Comparison of ENCODE assay signal across 8 cellular contexts in the genomic region with DNA sequence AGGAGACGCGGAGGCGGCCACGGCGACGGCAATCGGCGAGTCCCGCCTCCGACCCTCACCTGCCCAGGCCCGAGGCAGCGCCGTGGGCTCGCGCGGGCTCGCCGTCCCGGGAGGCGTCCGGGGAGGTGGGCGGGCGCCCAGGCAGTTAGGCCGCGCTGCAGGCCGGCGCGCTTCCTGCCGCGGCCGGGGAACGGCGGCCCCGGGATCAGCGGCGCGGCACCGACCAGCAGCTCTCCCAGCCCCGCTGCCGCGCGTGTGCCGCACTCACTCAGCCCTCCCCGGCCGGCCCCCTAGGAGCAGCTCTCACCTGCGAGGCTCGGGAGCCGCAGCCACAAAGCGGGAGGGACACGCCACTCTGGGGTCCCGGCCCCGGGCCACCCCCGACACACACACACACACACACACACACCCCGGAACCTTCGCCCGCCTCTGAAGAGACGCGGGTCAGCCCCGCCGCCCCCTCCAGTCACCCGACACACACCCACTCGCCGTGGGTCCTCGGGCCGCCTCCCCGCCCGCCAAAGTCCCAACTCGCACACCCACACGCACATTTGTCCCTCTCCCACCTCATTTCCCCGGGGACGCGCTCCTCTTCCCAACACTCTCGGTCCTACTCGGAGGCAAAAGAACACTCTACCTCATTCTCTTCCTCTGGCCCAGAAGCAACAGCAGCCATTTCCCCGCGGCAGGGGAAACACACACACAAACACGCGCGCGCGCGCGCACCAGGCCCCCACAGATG. TPM values are rescaled to one million over a fixed set of nuclear protein-coding genes. Genes with fewer than 3 reads are reported as not detected.
DNase-seq lines count a peak whose midpoint lies in the region; ATAC-seq and TF ChIP-seq lines count a peak whose summit lies in the region.

CNOT6L (minus strand) TSS at position 702 of the 742 bp plus-strand sequence; CDS start at position 642, 60 bp downstream.

- peak within 1 kb of the TSS; percentile 88 for H3K4me3 ChIP-seq in AG09309 (ENCODE audit: control insufficient read depth, low read depth, low read length)
- peak within 1 kb of the TSS; percentile 85 for H3K4me3 ChIP-seq in fibroblast of villous mesenchyme (ENCODE audit: low read depth, low read length)

- no peaks in the 10 kb centered on the region for H3K36me3 Mint-ChIP-seq in nephron progenitor cell (ENCODE audit: low read depth)

- peak within 1 kb of the TSS; percentile 95 for H3K27ac ChIP-seq in RWPE1

- TF ChIP-seq CTCF in AG09309 (IDR thresholded peaks at IDR 0.05; ENCODE audit: control insufficient read depth, insufficient read depth, low read depth, low read length, missing control alignments), result no peak
- no peak for TF ChIP-seq CTCF in RWPE1 (conservative IDR thresholded peaks at IDR 0.05; ENCODE audit: low read depth)
- TF ChIP-seq CTCF in fibroblast of villous mesenchyme (IDR thresholded peaks at IDR 0.05; ENCODE audit: insufficient read depth, low read depth, low read length), result no peak
- TF ChIP-seq CTCF in nephron progenitor cell (IDR thresholded peaks at IDR 0.05), result no peak

- DNase-seq in AG09309 (ENCODE audit: low read depth) (peak; percentile 28), RWPE1 (ENCODE audit: low spot score) (peak; percentile 73), activated gamma-delta T cell treated with Interleukin-2 at 50 U/mL for 16 hours (peak; percentile 86), fibroblast of villous mesenchyme (ENCODE audit: low read depth) (peak; percentile 85), nephron progenitor cell (peak; percentile 75), stromal cell of bone marrow (ENCODE audit: low read depth) (peak; percentile 44)

- ATAC-seq in GM19023 (IDR thresholded peaks at IDR 0.05; ENCODE audit: unreplicated experiment), result peak; percentile 14
- peak; percentile 28 for ATAC-seq in HG03520 (IDR thresholded peaks at IDR 0.05; ENCODE audit: unreplicated experiment)

- H3K27me3 Mint-ChIP-seq in nephron progenitor cell (ENCODE audit: low read depth, poor library complexity), result peaks cover 19% of the 10 kb centered on the region

- H3K4me1 Mint-ChIP-seq in nephron progenitor cell, result peaks cover 27% of the 10 kb centered on the region

- no peaks in the 10 kb centered on the region for H3K9me3 Mint-ChIP-seq in nephron progenitor cell

- peak within 1 kb of the TSS; percentile 100 for H3K4me3 Mint-ChIP-seq in nephron progenitor cell

- CTCF ChIA-PET in RWPE1 (lab: Yijun Ruan, JAX), result interaction anchor here (0.6 to 0.9 kb wide), 2 partner anchors 11 to 178 kb away, joined by 3 to 6 read pairs; no protein-coding TSS in a partner anchor

- peak within 1 kb of the TSS; percentile 98 for H3K27ac Mint-ChIP-seq in nephron progenitor cell

- POLR2A ChIA-PET in RWPE1 (lab: Yijun Ruan, JAX; ENCODE audit: low non-redundant PET), result interaction anchor here (0.6 to 2.2 kb wide), 3 partner anchors 43 to 1079 kb away, joined by 4 to 10 read pairs (median 5); partner anchors contain the start of gene MRPL1

RNA-seq across cellular contexts. Expression of gene CNOT6L, which starts in this region (rescaled TPM):
- total RNA-seq in fibroblast of villous mesenchyme, result 13.5 and 14.2 TPM in 2 replicates

Comparison
In these comparisons a context has a peak if more than half of its experiments do, and no peak if none do; other contexts are left out.
1. Peak in every context shown above with its lines: DNase-seq, ATAC-seq, H3K4me3 ChIP-seq and H3K27ac ChIP-seq.
2. DNase-seq: peak in every context shown above with its lines; median percentile 86 in activated gamma-delta T cell treated with Interleukin-2 at 50 U/mL for 16 hours; 85 in fibroblast of villous mesenchyme; 75 in nephron progenitor cell; 73 in RWPE1; 44 in stromal cell of bone marrow; 28 in AG09309.